ENCODE assay signal across 30 cellular contexts in genomic region chr2:182558564-182558963, GRCh38.
"Had no signal": no experiment of that assay in that cellular context is flagged by ENCODE, and none has a peak within 500 bp of the region (broad histone marks: within the 10 kb centered on the region; RNA-seq: fewer than 3 reads in every experiment).

No MANE protein-coding gene starts in this region.

- H3K4me1 Mint-ChIP-seq: activated B cell treated with CpG ODN at 0.5 μM for 24 hours; activated CD4-positive, alpha-beta T cell treated with anti-CD3 and anti-CD28 coated beads, Interleukin-2, amount 10 ng/mL, durations not matched to agents 24 days and 14 days; activated CD8-positive, alpha-beta memory T cell treated with anti-CD3 and anti-CD28 coated beads, Interleukin-2, amount 10 ng/mL, durations not matched to agents 7 days and 5 days; activated naive CD8-positive, alpha-beta T cell treated with anti-CD3 and anti-CD28 coated beads, Interleukin-2, amount 50 U/mL, for 24 hours; central memory CD8-positive, alpha-beta T cell; T-cell had no signal

- H3K4me3 Mint-ChIP-seq: activated B cell treated with CpG ODN at 0.5 μM for 24 hours; activated CD4-positive, alpha-beta T cell treated with anti-CD3 and anti-CD28 coated beads, Interleukin-2, amount 10 ng/mL, durations not matched to agents 24 days and 14 days; activated CD8-positive, alpha-beta memory T cell treated with anti-CD3 and anti-CD28 coated beads, Interleukin-2, amount 10 ng/mL, durations not matched to agents 7 days and 5 days; activated naive CD8-positive, alpha-beta T cell treated with anti-CD3 and anti-CD28 coated beads, Interleukin-2, amount 50 U/mL, for 24 hours; activated T-cell treated with anti-CD3 and anti-CD28 coated beads, Interleukin-2, amount 50 U/mL, for 4 hours; central memory CD8-positive, alpha-beta T cell; T-cell had no signal

- H3K4me3 ChIP-seq: ascending aorta, body of pancreas, Peyer's patch had no signal

- H3K9me3 ChIP-seq: ascending aorta, body of pancreas, Peyer's patch had no signal

- H3K27ac Mint-ChIP-seq: activated B cell treated with CpG ODN at 0.5 μM for 24 hours; activated CD4-positive, alpha-beta T cell treated with anti-CD3 and anti-CD28 coated beads, Interleukin-2, amount 10 ng/mL, durations not matched to agents 24 days and 14 days; activated CD8-positive, alpha-beta memory T cell treated with anti-CD3 and anti-CD28 coated beads, Interleukin-2, amount 10 ng/mL, durations not matched to agents 7 days and 5 days; activated naive CD4-positive, alpha-beta T cell treated with anti-CD3 and anti-CD28 coated beads, Interleukin-2, amount 50 U/mL, for 72 hours; activated naive CD8-positive, alpha-beta T cell treated with anti-CD3 and anti-CD28 coated beads, Interleukin-2, amount 50 U/mL, for 24 hours; T-cell had no signal

- H3K36me3 ChIP-seq: ascending aorta, Peyer's patch had no signal

- H3K27me3 Mint-ChIP-seq: activated B cell treated with CpG ODN at 0.5 μM for 24 hours; activated CD4-positive, alpha-beta T cell treated with anti-CD3 and anti-CD28 coated beads, Interleukin-2, amount 10 ng/mL, durations not matched to agents 24 days and 14 days; activated CD8-positive, alpha-beta memory T cell treated with anti-CD3 and anti-CD28 coated beads, Interleukin-2, amount 10 ng/mL, durations not matched to agents 7 days and 5 days; central memory CD8-positive, alpha-beta T cell; T-cell had no signal

- H3K9me3 Mint-ChIP-seq: activated B cell treated with CpG ODN at 0.5 μM for 24 hours had no signal

- ATAC-seq: activated CD8-positive, alpha-beta memory T cell treated with anti-CD3 and anti-CD28 coated beads, Interleukin-2, amount 10 ng/mL, durations not matched to agents 7 days and 5 days; activated naive CD4-positive, alpha-beta T cell treated with anti-CD3 and anti-CD28 coated beads, Interleukin-2, amount 50 U/mL, for 72 hours; activated naive CD8-positive, alpha-beta T cell treated with anti-CD3 and anti-CD28 coated beads, Interleukin-2, amount 50 U/mL, for 24 hours; activated T-cell treated with anti-CD3 and anti-CD28 coated beads, Interleukin-2, amount 50 U/mL, for 4 hours; body of pancreas; T-cell had no signal

- H3K27ac ChIP-seq: ascending aorta, body of pancreas, Peyer's patch had no signal

- H3K4me1 ChIP-seq: ascending aorta, body of pancreas, Peyer's patch had no signal

- FAIRE-seq: TTC549 had no signal

- H3K36me3 Mint-ChIP-seq: activated CD8-positive, alpha-beta memory T cell treated with anti-CD3 and anti-CD28 coated beads, Interleukin-2, amount 10 ng/mL, durations not matched to agents 7 days and 5 days; activated naive CD4-positive, alpha-beta T cell treated with anti-CD3 and anti-CD28 coated beads, Interleukin-2, amount 50 U/mL, for 72 hours; T-cell had no signal

- DNase-seq: activated B cell treated with CpG ODN at 0.5 μM for 24 hours; activated CD4-positive, alpha-beta T cell treated with anti-CD3 and anti-CD28 coated beads for 1 hour; activated CD4-positive, alpha-beta T cell treated with anti-CD3 and anti-CD28 coated beads, Interleukin-2, amount 10 ng/mL, durations not matched to agents 24 days and 14 days; activated CD4-positive, alpha-beta T cell treated with anti-CD3 and anti-CD28 coated beads, Interleukin-2, amount 50 U/mL, for 48 hours; activated CD8-positive, alpha-beta memory T cell treated with anti-CD3 and anti-CD28 coated beads, Interleukin-2, amount 10 ng/mL, durations not matched to agents 7 days and 5 days; activated effector memory CD4-positive, alpha-beta T cell treated with anti-CD3 and anti-CD28 coated beads, Interleukin-2, amount 50 U/mL, for 16 hours; activated naive CD4-positive, alpha-beta T cell treated with Interleukin-2 at 50 U/mL for 16 hours; activated naive CD8-positive, alpha-beta T cell treated with anti-CD3 and anti-CD28 coated beads, Interleukin-2, amount 50 U/mL, for 24 hours; activated T-cell treated with anti-CD3 and anti-CD28 coated beads, Interleukin-2, amount 50 U/mL, for 4 hours; amniotic stem cell; body of pancreas; Karpas-422; MM.1S; NCI-H1105; NCI-H146; NCI-H1930; NCI-H2171; NCI-H2227 treated with DMSO at 0.1 percent for 48 hours; NCI-H526; NCI-H82; NK-92 treated with Interleukin-12 subunit alpha and Interleukin-12 subunit beta, amount 100 ng/mL, for 24 hours; Peyer's patch; SHP77; T-cell; T-helper 2 cell; T1000 had no signal

- H3K27me3 ChIP-seq: ascending aorta, body of pancreas, Peyer's patch had no signal
